Comparison of ENCODE assay signal across 2 cellular contexts in genomic region chr1:162250004-162250730, GRCh38.
TF ChIP-seq lines count a peak whose summit lies in the region.

No MANE protein-coding gene starts in this region.

TF ChIP-seq in HepG2, 621 proteins besides CTCF, POLR2A, EP300 and RAD21:
- TF ChIP-seq TEAD3 (CRISPR knock-in tag; optimal IDR thresholded peaks at IDR 0.05; ENCODE audit: borderline replicate concordance) (peak; percentile 31), PRDM10 (CRISPR knock-in tag; IDR thresholded peaks at IDR 0.05; ENCODE audit: low read depth) (peak; percentile 80; the same call in 1 of the 2 replicates), ZNF574 (CRISPR knock-in tag; IDR thresholded peaks at IDR 0.05) (no peak)
TF ChIP-seq in HepG2: peak in this region for 2.

TF ChIP-seq in H1, 55 proteins besides CTCF, POLR2A, EP300 and RAD21:
- no peak for TF ChIP-seq GTF2F1 (IDR thresholded peaks at IDR 0.05; ENCODE audit: borderline replicate concordance, low read depth, low read length)
- TF ChIP-seq NRF1 (IDR thresholded peaks at IDR 0.05; ENCODE audit: low read depth, low read length), result no peak
